ENCODE assay signal across 8 cellular contexts in genomic region chr4:53366301-53366716, GRCh38. TPM values are rescaled to one million over a fixed set of nuclear protein-coding genes. Genes with fewer than 3 reads are reported as not detected.
A peak's percentile ranks its signal among the peaks of the same experiment; 100 is the strongest.
DNase-seq lines count a peak whose midpoint lies in the region; ATAC-seq and TF ChIP-seq lines count a peak whose summit lies in the region.

No MANE protein-coding gene starts in this region.

- no peak for DNase-seq in osteoblast (ENCODE audit: insufficient read length, low spot score, missing footprints)
- DNase-seq in SK-N-DZ (ENCODE audit: low spot score): no peak
- no peak for DNase-seq in UCSD-AML1 (lab: John Stamatoyannopoulos, UW; ENCODE audit: unreplicated experiment)
- no peak for DNase-seq in NCI-H1092 treated with DMSO at 0.1 percent for 48 hours (lab: John Stamatoyannopoulos, UW)

- peaks cover 12% of the 10 kb centered on the region for H3K36me3 Mint-ChIP-seq in dendritic cell treated with granulocyte-macrophage colony-stimulating factor and Interleukin-4, amounts not matched to agents 40 ng/mL and 50 ng/mL, for 4 days (ENCODE audit: low read depth)

- H3K27ac ChIP-seq in HUES48 (ENCODE audit: low read depth, low read length) (no peak overlapping the region), osteoblast (ENCODE audit: low read depth, low read length) (peak overlapping the region; percentile 54)

- no peak overlapping the region for H3K9ac ChIP-seq in HUES48 (ENCODE audit: low read depth, low read length)

- H3K4me3 ChIP-seq in HUES48 (ENCODE audit: low read depth, low read length) (peak overlapping the region; percentile 86), osteoblast (ENCODE audit: insufficient read depth, low read length) (peak overlapping the region; percentile 98)

- peaks cover 31% of the 10 kb centered on the region for H3K27me3 ChIP-seq in HUES48 (ENCODE audit: control insufficient read depth, insufficient read depth, low read length)
- no peaks in the 10 kb centered on the region for H3K27me3 ChIP-seq in osteoblast (ENCODE audit: insufficient read depth, low read length)

- H3K9me3 Mint-ChIP-seq in dendritic cell treated with granulocyte-macrophage colony-stimulating factor and Interleukin-4, amounts not matched to agents 40 ng/mL and 50 ng/mL, for 4 days: no peaks in the 10 kb centered on the region

- intact Hi-C loops in dendritic cell treated with granulocyte-macrophage colony-stimulating factor and Interleukin-4, amounts not matched to agents 40 ng/mL and 50 ng/mL, for 4 days (cut with micrococcal nuclease): loop anchor here (1.0 to 10.0 kb wide), 2 partner anchors 11 to 1522 kb away; partner anchors contain the start of genes DCUN1D4 and FIP1L1

- H3K27ac Mint-ChIP-seq in dendritic cell treated with granulocyte-macrophage colony-stimulating factor and Interleukin-4, amounts not matched to agents 40 ng/mL and 50 ng/mL, for 4 days: peak overlapping the region; percentile 90

- H3K4me2 ChIP-seq in osteoblast (ENCODE audit: insufficient read depth, low read length): peak overlapping the region; percentile 83

- H3K9me3 ChIP-seq in HUES48 (ENCODE audit: control insufficient read depth, insufficient read depth, low read length): no peaks in the 10 kb centered on the region
- no peaks in the 10 kb centered on the region for H3K9me3 ChIP-seq in osteoblast (ENCODE audit: low read depth, low read length)

- peak overlapping the region; percentile 92 for H3K4me3 Mint-ChIP-seq in dendritic cell treated with granulocyte-macrophage colony-stimulating factor and Interleukin-4, amounts not matched to agents 40 ng/mL and 50 ng/mL, for 4 days

- H4K20me1 ChIP-seq in osteoblast (ENCODE audit: insufficient read depth, low read length): no peaks in the 10 kb centered on the region

- peaks cover 7% of the 10 kb centered on the region; the same call in 1 of the 2 replicates for H3K4me1 ChIP-seq in HUES48 (ENCODE audit: control insufficient read depth, insufficient read depth, low read length)
- peaks cover 22% of the 10 kb centered on the region for H3K4me1 ChIP-seq in osteoblast (ENCODE audit: insufficient read depth, low read length)

- peaks cover 45% of the 10 kb centered on the region for H3K79me2 ChIP-seq in osteoblast (ENCODE audit: insufficient read depth, low read length)

- peak overlapping the region; percentile 85 for H2AFZ ChIP-seq in osteoblast (ENCODE audit: low read length)

- H3K27me3 Mint-ChIP-seq in dendritic cell treated with granulocyte-macrophage colony-stimulating factor and Interleukin-4, amounts not matched to agents 40 ng/mL and 50 ng/mL, for 4 days: peaks cover 14% of the 10 kb centered on the region

- H3K36me3 ChIP-seq in HUES48 (ENCODE audit: control insufficient read depth, insufficient read depth, low read length) (no peaks in the 10 kb centered on the region), osteoblast (ENCODE audit: insufficient read depth, low read length) (no peaks in the 10 kb centered on the region)

- peak; percentile 4 for ATAC-seq in GM19025 (IDR thresholded peaks at IDR 0.05; ENCODE audit: low read depth, unreplicated experiment)
- no peak for ATAC-seq in HG03196 (IDR thresholded peaks at IDR 0.05; ENCODE audit: unreplicated experiment)

- TF ChIP-seq CTCF in osteoblast (IDR thresholded peaks at IDR 0.05; ENCODE audit: extremely low read depth, low read depth, low read length): no peak

- H3K4me1 Mint-ChIP-seq in dendritic cell treated with granulocyte-macrophage colony-stimulating factor and Interleukin-4, amounts not matched to agents 40 ng/mL and 50 ng/mL, for 4 days (ENCODE audit: low read depth): peaks cover 40% of the 10 kb centered on the region

RNA-seq across cellular contexts. Expression of gene SCFD2, which starts 0.4 kb away (rescaled TPM):
- 24.2 and 27.7 TPM in 2 replicates for total RNA-seq in osteoblast
- 14.7 and 18.0 TPM in 2 replicates for polyA plus RNA-seq in SK-N-DZ (2014; cell fraction: cytosol; rRNA removed)
- polyA plus RNA-seq in SK-N-DZ (2014; cell fraction: nucleus; rRNA removed): 6.7 and 10.3 TPM in 2 replicates

RNA-seq across cellular contexts. Expression of gene FIP1L1, which starts 11.1 kb away (rescaled TPM):
- total RNA-seq in osteoblast: 77.5 and 78.2 TPM in 2 replicates
- 53.5 and 57.5 TPM in 2 replicates for polyA plus RNA-seq in SK-N-DZ (2014; cell fraction: cytosol; rRNA removed)
- 39.8 and 51.5 TPM in 2 replicates for polyA plus RNA-seq in SK-N-DZ (2014; cell fraction: nucleus; rRNA removed)
